Comparison of ENCODE assay signal across 21 cellular contexts in genomic region chr3:183247190-183247589, GRCh38. TPM values are rescaled to one million over a fixed set of nuclear protein-coding genes. Genes with fewer than 3 reads are reported as not detected.
DNase-seq lines count a peak whose midpoint lies in the region; ATAC-seq and TF ChIP-seq lines count a peak whose summit lies in the region.
"Had no signal": no experiment of that assay in that cellular context is flagged by ENCODE, and none has a peak within 500 bp of the region (broad histone marks: within the 10 kb centered on the region; RNA-seq: fewer than 3 reads in every experiment).

No MANE protein-coding gene starts in this region.

- H3K36me3 ChIP-seq in RWPE2 (ENCODE audit: low read depth) (no peaks in the 10 kb centered on the region), mammary epithelial cell (ENCODE audit: insufficient read depth, low read length) (no peaks in the 10 kb centered on the region)
- H3K36me3 ChIP-seq: right lobe of liver, SJCRH30, WERI-Rb-1 had no signal

- H3K27ac ChIP-seq in RWPE2 (ENCODE audit: poor library complexity, severe bottlenecking) (no peak overlapping the region), mammary epithelial cell (ENCODE audit: insufficient read depth, low read depth, low read length) (no peak overlapping the region)
- H3K27ac ChIP-seq: dorsolateral prefrontal cortex, parathyroid adenoma, right lobe of liver, SJCRH30, WERI-Rb-1 had no signal

- intact Hi-C loops in mammary epithelial cell (cut with micrococcal nuclease), result no loop called here

- DNase-seq in EL (peak; percentile 61), RWPE2 (ENCODE audit: low spot score) (no peak), fibroblast of gingiva (ENCODE audit: low read depth) (peak; percentile 45), renal cortical epithelial cell (ENCODE audit: low read depth) (peak; percentile 77), mammary epithelial cell (no peak), amniotic stem cell (lab: John Stamatoyannopoulos, UW) (no peak)
- DNase-seq: activated CD4-positive, alpha-beta T cell treated with anti-CD3 and anti-CD28 coated beads, Interleukin-2, amount 50 U/mL, for 48 hours; activated gamma-delta T cell; caudate nucleus; dorsolateral prefrontal cortex; foreskin melanocyte; HFFc6; hippocampal formation; NCI-H748 treated with DMSO at 0.1 percent for 48 hours; right lobe of liver; SJCRH30; WERI-Rb-1 had no signal

- in situ Hi-C loops in mammary epithelial cell (cut with MboI; ENCODE audit: low sequenced_read_pairs in 2 of 2), result no loop called here

- no peaks in the 10 kb centered on the region for H3K9me3 ChIP-seq in RWPE2 (ENCODE audit: severe bottlenecking)
- peaks cover 8% of the 10 kb centered on the region for H3K9me3 ChIP-seq in mammary epithelial cell (replicated peaks; ENCODE audit: insufficient read depth, low read length)
- H3K9me3 ChIP-seq: SJCRH30 had no signal

- H4K20me1 ChIP-seq in mammary epithelial cell (ENCODE audit: insufficient read depth, low read length), result no peaks in the 10 kb centered on the region

- no peaks in the 10 kb centered on the region for H3K79me2 ChIP-seq in mammary epithelial cell (ENCODE audit: insufficient read depth, low read length)
- H3K79me2 ChIP-seq: parathyroid adenoma had no signal

- no peak overlapping the region for H3K4me3 ChIP-seq in RWPE2 (ENCODE audit: severe bottlenecking)
- H3K4me3 ChIP-seq in mammary epithelial cell (replicated peaks in 1 of 3; ENCODE audit: insufficient read depth in 1 of 3, low read depth in 2 of 3, low read length in 3 of 3), result no peak overlapping the region
- H3K4me3 ChIP-seq: dorsolateral prefrontal cortex, right lobe of liver, SJCRH30 had no signal

- CTCF ChIA-PET in mammary epithelial cell (lab: Charles Lee; ENCODE audit: low non-redundant PET), result no interaction called here

- no peak overlapping the region for H2AFZ ChIP-seq in mammary epithelial cell (ENCODE audit: low read depth, low read length)
- H2AFZ ChIP-seq: parathyroid adenoma had no signal

- TF ChIP-seq CTCF in RWPE2 (IDR thresholded peaks at IDR 0.05; ENCODE audit: poor library complexity, severe bottlenecking), result no peak
- TF ChIP-seq CTCF in mammary epithelial cell (conservative IDR thresholded peaks at IDR 0.05 in 1 of 2, IDR thresholded peaks at IDR 0.05 in 1 of 2; ENCODE audit: extremely low read depth in 1 of 2, insufficient read depth in 1 of 2, low read depth in 1 of 2, low read length in 2 of 2), result no peak

- H3K4me1 ChIP-seq in RWPE2 (ENCODE audit: insufficient read depth, poor library complexity, severe bottlenecking), result peaks cover 7% of the 10 kb centered on the region
- peaks cover 6% of the 10 kb centered on the region for H3K4me1 ChIP-seq in mammary epithelial cell (ENCODE audit: insufficient read depth, low read length)
- H3K4me1 ChIP-seq: parathyroid adenoma, SJCRH30 had no signal

- no peak overlapping the region for H3K9ac ChIP-seq in mammary epithelial cell (ENCODE audit: insufficient read depth, low read length)
- H3K9ac ChIP-seq: parathyroid adenoma had no signal

- ATAC-seq in RWPE2 (ENCODE audit: low read depth) (0 out of 3 replicates have a peak, but pooled peaks have one; percentile 42), GM21717 (IDR thresholded peaks at IDR 0.05; ENCODE audit: unreplicated experiment) (no peak)
- ATAC-seq: natural killer cell treated with Interleukin-12 subunit alpha and Interleukin-12 subunit beta and Interleukin-15 and Interleukin-18, amount 100 ng/mL, for 72 hours; right lobe of liver had no signal

- no peak overlapping the region for H3K4me2 ChIP-seq in mammary epithelial cell (ENCODE audit: insufficient read depth, low read depth, low read length)

- WGBS in mammary epithelial cell (ENCODE audit: low coverage, missing lambda C conversion rate), result 62% methylated on average over 4 of the region's 4 CpGs

- BruUV-seq in mammary epithelial cell (replicated peaks; lab: Mats Ljungman, UMichigan), result no TSS peak

- dilution Hi-C loops in mammary epithelial cell (cut with HindIII; ENCODE audit: low sequenced_read_pairs), result no loop called here

- H3K27me3 ChIP-seq in RWPE2 (ENCODE audit: insufficient read depth, poor library complexity, severe bottlenecking), result no peaks in the 10 kb centered on the region
- no peaks in the 10 kb centered on the region for H3K27me3 ChIP-seq in mammary epithelial cell (ENCODE audit: insufficient read depth, low read length)
- H3K27me3 ChIP-seq: dorsolateral prefrontal cortex, right lobe of liver, SJCRH30 had no signal

RNA-seq across cellular contexts. Expression of gene B3GNT5, which starts 5.9 kb away (rescaled TPM):
- total RNA-seq in renal cortical epithelial cell (21.7 and 25.2 TPM in 2 replicates), mammary epithelial cell (10 to 100 TPM in 1 of 2 donors, 1 to 10 TPM in 1; 9.3 to 54.1 TPM)
- 27.6 TPM for polyA plus RNA-seq in mammary epithelial cell
- 42.8 TPM for polyA minus RNA-seq in mammary epithelial cell
- total RNA-seq: HFFc6 had no signal
- polyA plus RNA-seq: IgD-negative memory B cell had no signal

Comparison
In these comparisons a context has a peak if more than half of its experiments do, and no peak if none do; other contexts are left out.
1. DNase-seq: peak in EL (single experiment), fibroblast of gingiva (single experiment) and renal cortical epithelial cell (single experiment); none in RWPE2 (single experiment), mammary epithelial cell (single experiment) and amniotic stem cell (single experiment).